ENCODE assay signal across 1 cellular context in genomic region chr22:44676441-44677298, GRCh38.
A peak's percentile ranks its signal among the peaks of the same experiment; 100 is the strongest.
TF ChIP-seq lines count a peak whose summit lies in the region.

No MANE protein-coding gene starts in this region.

TF ChIP-seq in K562, 482 proteins besides CTCF, POLR2A, EP300 and RAD21 (continued from another document and continues in another):
- TF ChIP-seq CTCFL (IDR thresholded peaks at IDR 0.05; ENCODE audit: borderline replicate concordance, insufficient read depth, low read depth, low read length, poor library complexity, severe bottlenecking) (no peak), ETV1 (tag; conservative IDR thresholded peaks at IDR 0.05; ENCODE audit: low read depth) (peak; percentile 85), ZKSCAN3 (CRISPR knock-in tag; IDR thresholded peaks at IDR 0.05) (no peak), NFYB (IDR thresholded peaks at IDR 0.05; ENCODE audit: extremely low read depth, insufficient read length) (no peak), ZMIZ1 (IDR thresholded peaks at IDR 0.05; ENCODE audit: low read depth in 2 of 2, low read length in 2 of 2) (peak in 1 of 2 experiments; percentile 95; a peak in 2 of 4 replicates), MAZ (CRISPR knock-in tag; conservative IDR thresholded peaks at IDR 0.05 in 1 of 2, IDR thresholded peaks at IDR 0.05 in 1 of 2) (peak; percentile 70 to 84), HDGF (IDR thresholded peaks at IDR 0.05) (0 out of 2 replicates have a peak, but pooled peaks have one; percentile 18), NRF1 (conservative IDR thresholded peaks at IDR 0.05 in 1 of 2, IDR thresholded peaks at IDR 0.05 in 1 of 2) (no peak; a peak in 1 of 4 replicates), ZC3H4 (CRISPR knock-in tag; IDR thresholded peaks at IDR 0.05; ENCODE audit: borderline replicate concordance) (no peak), MCM3 (IDR thresholded peaks at IDR 0.05) (no peak), NFIX (CRISPR knock-in tag; IDR thresholded peaks at IDR 0.05; ENCODE audit: low read depth) (no peak), MXD1 (CRISPR knock-in tag; IDR thresholded peaks at IDR 0.05; ENCODE audit: borderline replicate concordance, poor library complexity, severe bottlenecking) (no peak), E2F8 (IDR thresholded peaks at IDR 0.05; ENCODE audit: low read depth, partially characterized antibody) (no peak), ZFPM2 (CRISPR knock-in tag; IDR thresholded peaks at IDR 0.05) (no peak), ZBTB40 (IDR thresholded peaks at IDR 0.05) (no peak), ZBTB40 (CRISPR knock-in tag; IDR thresholded peaks at IDR 0.05) (no peak), CHD2 (IDR thresholded peaks at IDR 0.05; ENCODE audit: low read depth, low read length) (0 out of 2 replicates have a peak, but pooled peaks have one; percentile 24), DLX4 (CRISPR knock-in tag; IDR thresholded peaks at IDR 0.05) (no peak), ZBED1 (IDR thresholded peaks at IDR 0.05) (0 out of 2 replicates have a peak, but pooled peaks have one; percentile 47), SRSF1 (IDR thresholded peaks at IDR 0.05; ENCODE audit: low read depth, low read length) (no peak), EZH2 (IDR thresholded peaks at IDR 0.05; ENCODE audit: borderline replicate concordance, low read depth, low read length) (no peak), ZNF324 (CRISPR knock-in tag; IDR thresholded peaks at IDR 0.05) (no peak), RB1 (IDR thresholded peaks at IDR 0.05; ENCODE audit: low read depth) (peak; percentile 69), RBBP5 (IDR thresholded peaks at IDR 0.05; ENCODE audit: borderline replicate concordance, insufficient read depth, low read length, poor library complexity, severe bottlenecking) (peak; percentile 43), FOXA1 (IDR thresholded peaks at IDR 0.05; ENCODE audit: borderline replicate concordance) (no peak), SOX6 (IDR thresholded peaks at IDR 0.05) (peak; percentile 84), HES1 (IDR thresholded peaks at IDR 0.05; ENCODE audit: low read depth) (peak; percentile 52; the same call in 1 of the 2 replicates), CC2D1A (IDR thresholded peaks at IDR 0.05) (peak; percentile 95; the same call in 1 of the 2 replicates), CEBPG (CRISPR knock-in tag; IDR thresholded peaks at IDR 0.05) (0 out of 2 replicates have a peak, but pooled peaks have one; percentile 20), CEBPG (tag; conservative IDR thresholded peaks at IDR 0.05 in 1 of 2, IDR thresholded peaks at IDR 0.05 in 1 of 2) (no peak), MTA2 (IDR thresholded peaks at IDR 0.05; ENCODE audit: low read depth) (peak; percentile 89), CREB3 (tag; conservative IDR thresholded peaks at IDR 0.05; ENCODE audit: low read depth) (no peak), SIX5 (IDR thresholded peaks at IDR 0.05; ENCODE audit: borderline replicate concordance in 1 of 2, insufficient read depth in 1 of 2, low read depth in 1 of 2, low read length in 2 of 2) (no peak), KLF10 (CRISPR knock-in tag; IDR thresholded peaks at IDR 0.05) (no peak), XRCC3 (IDR thresholded peaks at IDR 0.05) (no peak), CCAR2 (IDR thresholded peaks at IDR 0.05; ENCODE audit: low read depth, low read length) (no peak), ZNF655 (CRISPR knock-in tag; IDR thresholded peaks at IDR 0.05) (no peak), GTF2E2 (tag; IDR thresholded peaks at IDR 0.05) (no peak), ZNF408 (CRISPR knock-in tag; IDR thresholded peaks at IDR 0.05; ENCODE audit: low read depth) (no peak), ERF (CRISPR knock-in tag; IDR thresholded peaks at IDR 0.05) (no peak)
